ENCODE assay signal across 19 cellular contexts in genomic region chr1:22542886-22543285, GRCh38. TPM values are rescaled to one million over a fixed set of nuclear protein-coding genes. Genes with fewer than 3 reads are reported as not detected.
DNase-seq lines count a peak whose midpoint lies in the region; ATAC-seq, FAIRE-seq and TF ChIP-seq lines count a peak whose summit lies in the region.
"Had no signal": no experiment of that assay in that cellular context is flagged by ENCODE, and none has a peak within 500 bp of the region (broad histone marks: within the 10 kb centered on the region; RNA-seq: fewer than 3 reads in every experiment).

No MANE protein-coding gene starts in this region.

- H4K20me1 ChIP-seq in HepG2 (ENCODE audit: insufficient read depth, low read length) (no peaks in the 10 kb centered on the region), K562 (replicated peaks; ENCODE audit: control insufficient read depth, insufficient read depth, low read length) (peaks cover 10% of the 10 kb centered on the region; the same call in 1 of the 2 replicates)

- WGBS in HepG2 (ENCODE audit: low lambda C conversion rate), result 64% methylated on average over 4 of the region's 9 CpGs
- WGBS in right lobe of liver (ENCODE audit: insufficient coverage, low coverage, low lambda C conversion rate, missing lambda C conversion rate), result no CpG with 5 or more reads among the region's 9 CpGs
- WGBS in K562 (ENCODE audit: insufficient coverage, low coverage, missing lambda C conversion rate), result 8% methylated on average over 9 of the region's 9 CpGs
- 55 to 77% (median 64%) methylated on average over 9 of the region's 9 CpGs for WGBS in small intestine, 3 donors
- 92% methylated on average over 9 of the region's 9 CpGs for WGBS in mesenchymal stem cell

- ATAC-seq in HepG2, result peak; percentile 14; the same call in 2 of the 3 replicates
- no peak for ATAC-seq in right lobe of liver
- peak; percentile 37; the same call in 1 of the 3 replicates for ATAC-seq in K562
- ATAC-seq: CD8-positive, alpha-beta T cell had no signal

- H3K9ac ChIP-seq in HepG2 (ENCODE audit: insufficient read depth, low read depth, low read length) (no peak overlapping the region), K562 (ENCODE audit: insufficient read depth in 1 of 2, low read depth in 2 of 2, low read length in 2 of 2) (no peak overlapping the region), mesenchymal stem cell (ENCODE audit: low read length) (no peak overlapping the region)
- H3K9ac ChIP-seq: GM23248 had no signal

- H3K36me3 ChIP-seq in HepG2 (replicated peaks in 1 of 2; ENCODE audit: control insufficient read depth in 1 of 2, insufficient read depth in 2 of 2, low read length in 2 of 2) (no peaks in the 10 kb centered on the region), right lobe of liver (no peaks in the 10 kb centered on the region), K562 (ENCODE audit: control insufficient read depth, insufficient read depth, low read length) (no peaks in the 10 kb centered on the region), small intestine (ENCODE audit: control insufficient read depth in 2 of 2, insufficient read depth in 2 of 2, low read length in 2 of 2) (no peaks in the 10 kb centered on the region), mesenchymal stem cell (ENCODE audit: control insufficient read depth in 1 of 2, insufficient read depth in 2 of 2, low read depth in 1 of 2, low read length in 2 of 2) (peaks cover 0 to 3% of the 10 kb centered on the region in 2 experiments)

- TF ChIP-seq EP300 in HepG2 (IDR thresholded peaks at IDR 0.05; ENCODE audit: low read depth in 2 of 2, low read length in 2 of 2), result no peak
- TF ChIP-seq EP300 in HepG2 (CRISPR knock-in tag; IDR thresholded peaks at IDR 0.05; ENCODE audit: borderline replicate concordance), result no peak
- no peak for TF ChIP-seq EP300 in K562 (IDR thresholded peaks at IDR 0.05; ENCODE audit: low read length)

- H2BK5ac ChIP-seq in mesenchymal stem cell (ENCODE audit: low read depth, low read length, poor library complexity, severe bottlenecking), result no peak overlapping the region

- no peak overlapping the region for H4K8ac ChIP-seq in mesenchymal stem cell (ENCODE audit: low read length)

- BruUV-seq in HepG2 (replicated peaks; lab: Mats Ljungman, UMichigan) (no TSS peak), K562 (replicated peaks; lab: Mats Ljungman, UMichigan) (no TSS peak)

- CTCF ChIA-PET in HepG2 (lab: Yijun Ruan, JAX; ENCODE audit: low intra/inter-chr PET ratio, low total read pairs) (no interaction called here), K562 (lab: Yijun Ruan, JAX; ENCODE audit: low intra/inter-chr PET ratio) (no interaction called here)

- no peak overlapping the region for H2BK15ac ChIP-seq in mesenchymal stem cell (ENCODE audit: low read depth, poor library complexity, severe bottlenecking)

- FAIRE-seq in HepG2 (lab: Jason Lieb, UNC) (no peak), K562 (lab: Jason Lieb, UNC) (no peak), small intestine (lab: Jason Lieb, UNC) (no peak)
- FAIRE-seq: D721Med had no signal

- DNase-seq in DMS53 (lab: John Stamatoyannopoulos, UW) (peak; percentile 36), DMS53 treated with DMSO at 0.1 percent for 48 hours (lab: John Stamatoyannopoulos, UW; ENCODE audit: unreplicated experiment) (no peak), HepG2 (ENCODE audit: low spot score) (no peak), right lobe of liver (no peak), K562 (ENCODE audit: extremely low read depth in 1 of 4, low spot score in 3 of 4) (no peak), small intestine (peak; percentile 25), mesenchymal stem cell (no peak), GM20000 (ENCODE audit: low spot score) (no peak)
- DNase-seq: CD8-positive, alpha-beta T cell; COR-L47; DMS153; GF-D8; GM23248; HCEC 1CT had no signal

- H3K27ac ChIP-seq in HepG2 (ENCODE audit: extremely low read length, insufficient read depth, low read length), result no peak overlapping the region
- H3K27ac ChIP-seq in right lobe of liver, result no peak overlapping the region
- no peak overlapping the region for H3K27ac ChIP-seq in K562 (ENCODE audit: extremely low read depth, low read depth, low read length)
- H3K27ac ChIP-seq in small intestine (ENCODE audit: low read depth in 1 of 2, low read length in 1 of 2), result no peak overlapping the region
- H3K27ac ChIP-seq in mesenchymal stem cell (ENCODE audit: low read length, poor library complexity, severe bottlenecking), result no peak overlapping the region
- H3K27ac ChIP-seq: 22Rv1, GM23248 had no signal

- no peak overlapping the region for H3K23ac ChIP-seq in mesenchymal stem cell (ENCODE audit: low read length in 2 of 2)

- intact Hi-C loops in HepG2 (cut with micrococcal nuclease; ENCODE audit: unreplicated experiment) (no loop called here), right lobe of liver (cut with DNase I) (no loop called here), K562 (cut with micrococcal nuclease) (no loop called here)

- in situ Hi-C loops in HepG2 (cut with HindIII; ENCODE audit: extremely low pct_ligation_motif_present, low pct_unique_long_range_greater_than_20kb) (no loop called here), K562 (cut with MboI) (no loop called here)

- no peak overlapping the region for H4K91ac ChIP-seq in mesenchymal stem cell (ENCODE audit: low read length)

- H2BK12ac ChIP-seq in mesenchymal stem cell (ENCODE audit: low read length in 2 of 2), result no peak overlapping the region

- H3K4me3 ChIP-seq in HepG2 (replicated peaks in 1 of 3; ENCODE audit: insufficient read depth in 1 of 3, low read depth in 2 of 3, low read length in 3 of 3), result no peak overlapping the region
- H3K4me3 ChIP-seq in right lobe of liver, result no peak overlapping the region
- no peak overlapping the region for H3K4me3 ChIP-seq in K562
- no peak overlapping the region for H3K4me3 ChIP-seq in small intestine (ENCODE audit: low read depth in 1 of 2, low read length in 2 of 2)
- no peak overlapping the region for H3K4me3 ChIP-seq in mesenchymal stem cell (ENCODE audit: insufficient read depth in 1 of 2, low read depth in 1 of 2, low read length in 2 of 2)
- H3K4me3 ChIP-seq: GM23248 had no signal

- TF ChIP-seq CTCF in HepG2 (CRISPR knock-in tag; IDR thresholded peaks at IDR 0.05) (peak; percentile 37; the same call in 1 of the 2 replicates), right lobe of liver (IDR thresholded peaks at IDR 0.05) (no peak), K562 (IDR thresholded peaks at IDR 0.05 in 2 of 3, conservative IDR thresholded peaks at IDR 0.05 in 1 of 3; ENCODE audit: insufficient read depth in 2 of 3, low read depth in 1 of 3, low read length in 3 of 3) (peak in 2 of 3 experiments; percentile 4 to 22; a peak in 2 of 6 replicates), GM20000 (IDR thresholded peaks at IDR 0.05; ENCODE audit: extremely low read depth, missing control alignments) (no peak)

- H3K9me3 ChIP-seq in HepG2 (ENCODE audit: low read length), result no peaks in the 10 kb centered on the region
- no peaks in the 10 kb centered on the region for H3K9me3 ChIP-seq in right lobe of liver
- H3K9me3 ChIP-seq in K562 (replicated peaks; ENCODE audit: control insufficient read depth, insufficient read depth, low read depth, low read length), result no peaks in the 10 kb centered on the region
- no peaks in the 10 kb centered on the region for H3K9me3 ChIP-seq in small intestine (ENCODE audit: control insufficient read depth, low read depth)
- H3K9me3 ChIP-seq in mesenchymal stem cell (ENCODE audit: control insufficient read depth, low read length), result no peaks in the 10 kb centered on the region

- no peak overlapping the region for H2AK5ac ChIP-seq in mesenchymal stem cell (ENCODE audit: low read length, severe bottlenecking)

- peak overlapping the region in 1 of 2 experiments; percentile 19 for H3K14ac ChIP-seq in mesenchymal stem cell (ENCODE audit: low read length in 2 of 2)

- peaks cover 11% of the 10 kb centered on the region for H3K4me1 ChIP-seq in HepG2 (ENCODE audit: insufficient read depth, low read length)
- no peaks in the 10 kb centered on the region for H3K4me1 ChIP-seq in right lobe of liver
- H3K4me1 ChIP-seq in K562 (replicated peaks in 1 of 2; ENCODE audit: control insufficient read depth in 2 of 2, insufficient read depth in 2 of 2, low read length in 2 of 2), result peaks cover under 1 to 4% of the 10 kb centered on the region in 2 experiments; a peak in 2 of 5 replicates
- H3K4me1 ChIP-seq in small intestine (ENCODE audit: control insufficient read depth in 2 of 2, insufficient read depth in 1 of 2, low read depth in 1 of 2, low read length in 1 of 2), result no peaks in the 10 kb centered on the region
- H3K4me1 ChIP-seq in mesenchymal stem cell (ENCODE audit: control insufficient read depth, insufficient read depth, low read depth, low read length), result no peaks in the 10 kb centered on the region

- POLR2A ChIA-PET in HepG2 (lab: Yijun Ruan, JAX), result no interaction called here
- POLR2A ChIA-PET in K562 (lab: Yijun Ruan, JAX), result interaction anchor here (0.6 kb wide), 2 partner anchors 9 to 20 kb away, joined by 3 read pairs; no protein-coding TSS in a partner anchor

- H2BK120ac ChIP-seq in mesenchymal stem cell (ENCODE audit: low read depth, low read length), result no peak overlapping the region

- H3K27me3 ChIP-seq in HepG2 (ENCODE audit: control insufficient read depth in 1 of 2, insufficient read depth in 2 of 2, low read length in 2 of 2) (peaks cover 6 to 27% of the 10 kb centered on the region in 2 experiments; a peak in 4 of 5 replicates), right lobe of liver (no peaks in the 10 kb centered on the region), K562 (ENCODE audit: control insufficient read depth in 2 of 2, insufficient read depth in 2 of 2, low read length in 2 of 2) (peaks cover 29 to 75% of the 10 kb centered on the region in 2 experiments; a peak in 4 of 5 replicates), small intestine (ENCODE audit: control insufficient read depth in 2 of 2, insufficient read depth in 2 of 2, low read length in 2 of 2) (peaks cover 0 to 4% of the 10 kb centered on the region in 2 donors), mesenchymal stem cell (ENCODE audit: control insufficient read depth in 1 of 2, insufficient read depth in 1 of 2, low read length in 2 of 2) (peaks cover 45 to 52% of the 10 kb centered on the region in 2 experiments)

- no peaks in the 10 kb centered on the region for H3K79me1 ChIP-seq in mesenchymal stem cell (replicated peaks; ENCODE audit: low read length, poor library complexity, severe bottlenecking)

- TF ChIP-seq POLR2A in HepG2 (IDR thresholded peaks at IDR 0.05; ENCODE audit: insufficient read depth in 1 of 2, low read depth in 2 of 2, low read length in 2 of 2), result no peak
- TF ChIP-seq POLR2A in right lobe of liver (IDR thresholded peaks at IDR 0.05), result no peak
- no peak for TF ChIP-seq POLR2A in K562 (conservative IDR thresholded peaks at IDR 0.05)

- H2AFZ ChIP-seq in HepG2 (ENCODE audit: low read length) (no peak overlapping the region), K562 (ENCODE audit: low read depth, low read length) (no peak overlapping the region), mesenchymal stem cell (ENCODE audit: low read depth, low read length) (no peak overlapping the region)
- H2AFZ ChIP-seq: GM23248 had no signal

- H3K4ac ChIP-seq in mesenchymal stem cell (ENCODE audit: low read depth in 1 of 2, low read length in 2 of 2), result no peak overlapping the region

- H3K79me2 ChIP-seq in HepG2 (ENCODE audit: insufficient read depth, low read length), result no peaks in the 10 kb centered on the region
- no peaks in the 10 kb centered on the region for H3K79me2 ChIP-seq in K562 (ENCODE audit: control insufficient read depth, insufficient read depth, low read length)

- no peak for TF ChIP-seq RAD21 in HepG2 (CRISPR knock-in tag; IDR thresholded peaks at IDR 0.05)
- peak in 1 of 2 experiments; percentile 42; a peak in 2 of 4 replicates for TF ChIP-seq RAD21 in K562 (CRISPR knock-in tag; conservative IDR thresholded peaks at IDR 0.05 in 1 of 2, IDR thresholded peaks at IDR 0.05 in 1 of 2)

- H3K4me2 ChIP-seq in HepG2 (ENCODE audit: low read depth, low read length) (no peak overlapping the region), K562 (ENCODE audit: insufficient read depth, low read length) (no peak overlapping the region), mesenchymal stem cell (ENCODE audit: low read length, poor library complexity, severe bottlenecking) (no peak overlapping the region)

- no peaks in the 10 kb centered on the region for H3K9me1 ChIP-seq in K562 (ENCODE audit: control insufficient read depth, insufficient read depth, low read length)

- H3K18ac ChIP-seq in mesenchymal stem cell (ENCODE audit: low read depth in 1 of 2, low read length in 2 of 2), result no peak overlapping the region

RNA-seq across cellular contexts. Expression of gene EPHA8, which starts 20.4 kb away (rescaled TPM):
- total RNA-seq in HepG2 (2016; rRNA removed; fragmentation: Illumina TruSeq; extraction: Trizol) (not detected in 2 replicates), right lobe of liver (not detected), K562 (2014; rRNA removed) (not detected in 2 replicates), K562 (2014; rRNA removed; fragmentation: Illumina TruSeq; extraction: Trizol) (not detected in 2 replicates), K562 (2015; rRNA removed; fragmentation: Illumina TruSeq; extraction: Trizol) (not detected in 2 replicates), K562 (2021) (not detected in 2 replicates)
- total RNA-seq in HepG2 (2016; cell fraction: cytosol; rRNA removed; fragmentation: Illumina TruSeq; extraction: Trizol; ENCODE audit: low read depth), result not detected in 2 replicates
- total RNA-seq in HepG2 (2016; cell fraction: insoluble cytoplasmic fraction; rRNA removed; fragmentation: Illumina TruSeq; extraction: Trizol), result not detected in 2 replicates
- total RNA-seq in HepG2 (2016; cell fraction: membrane; rRNA removed; fragmentation: Illumina TruSeq; extraction: Trizol), result not detected in 2 replicates
- not detected in 2 replicates for total RNA-seq in HepG2 (2016; cell fraction: nucleus; rRNA removed; fragmentation: Illumina TruSeq; extraction: Trizol)
- polyA plus RNA-seq in HepG2 (2011; rRNA removed) (not detected in 2 replicates), K562 (2011; rRNA removed) (not detected in 2 replicates), K562 (2014; fragmentation: Illumina TruSeq; extraction: Trizol) (not detected in 2 replicates), K562 (2014; fragmentation: Nextera tagmentation; extraction: Ambion mirVana) (not detected), K562 (2014; rRNA removed) (not detected in 2 replicates), small intestine (under 1 TPM in 1 of 3 donors, not detected in 2; 0.64 TPM)
- not detected in 2 replicates for polyA plus RNA-seq in HepG2 (2011; cell fraction: cytosol; rRNA removed)
- 0.08 TPM in 1 of 2 replicates, not detected in the other for polyA plus RNA-seq in HepG2 (2011; cell fraction: nucleus; rRNA removed)
- not detected in 2 replicates for polyA plus RNA-seq in HepG2 (2012)
- polyA plus RNA-seq in HepG2 (2016; cell fraction: cytosol; fragmentation: Illumina TruSeq; extraction: Trizol; ENCODE audit: low read depth), result not detected in 2 replicates
- polyA plus RNA-seq in HepG2 (2016; cell fraction: insoluble cytoplasmic fraction; fragmentation: Illumina TruSeq; extraction: Trizol; ENCODE audit: low read depth), result not detected in 2 replicates
- not detected in 2 replicates for polyA plus RNA-seq in HepG2 (2016; cell fraction: membrane; fragmentation: Illumina TruSeq; extraction: Trizol; ENCODE audit: low read depth)
- polyA plus RNA-seq in HepG2 (2016; cell fraction: nucleus; fragmentation: Illumina TruSeq; extraction: Trizol; ENCODE audit: insufficient read depth, low read depth), result not detected in 2 replicates
- not detected in 2 replicates for polyA minus RNA-seq in HepG2 (2011; rRNA and poly(A)+ RNA removed; ENCODE audit: low replicate concordance)
- polyA minus RNA-seq in HepG2 (2011; cell fraction: cytosol; rRNA and poly(A)+ RNA removed), result not detected in 2 replicates
- not detected in 2 replicates for polyA minus RNA-seq in HepG2 (2011; cell fraction: nucleus; rRNA and poly(A)+ RNA removed)
- total RNA-seq in K562 (2011; cell fraction: chromatin; rRNA removed; ENCODE audit: low replicate concordance), result not detected in 2 replicates
- not detected in 2 replicates for total RNA-seq in K562 (2011; cell fraction: nucleolus; rRNA removed)
- total RNA-seq in K562 (2011; cell fraction: nucleoplasm; rRNA removed), result not detected in 2 replicates
- not detected in 2 replicates for polyA plus RNA-seq in K562 (2011; cell fraction: cytosol; rRNA removed)
- polyA plus RNA-seq in K562 (2011; cell fraction: nucleus; rRNA removed), result not detected in 2 replicates
- polyA plus RNA-seq in K562 (2012), result not detected in 2 replicates
- not detected in 2 replicates for polyA minus RNA-seq in K562 (2011; rRNA and poly(A)+ RNA removed)
- polyA minus RNA-seq in K562 (2011; cell fraction: cytosol; rRNA and poly(A)+ RNA removed), result not detected in 2 replicates
- not detected in 2 replicates for polyA minus RNA-seq in K562 (2011; cell fraction: nucleus; rRNA and poly(A)+ RNA removed)
- polyA plus RNA-seq in mesenchymal stem cell (2013, experiment 1 of 2), result not detected
- polyA plus RNA-seq in mesenchymal stem cell (2013, experiment 2 of 2), result not detected
- total RNA-seq: A673; CD8-positive, alpha-beta T cell; GM23248 had no signal
- polyA plus RNA-seq: BJ, CD14-positive monocyte, GM23248 had no signal

Comparison
In these comparisons a context has a peak if more than half of its experiments do, and no peak if none do; other contexts are left out.
1. DNase-seq: peak in DMS53 (single experiment) and small intestine (single experiment); none in DMS53 treated with DMSO at 0.1 percent for 48 hours (single experiment), HepG2 (single experiment), right lobe of liver (0 of 3), K562 (0 of 4), mesenchymal stem cell (single experiment) and GM20000 (single experiment).
2. ATAC-seq: peak in HepG2 (single experiment) and K562 (single experiment); none in right lobe of liver (0 of 4).
3. CTCF ChIP-seq: peak in HepG2 (single experiment) and K562 (2 of 3); none in right lobe of liver (0 of 4) and GM20000 (single experiment).